ENCODE assay signal across 1 cellular context in the genomic region with DNA sequence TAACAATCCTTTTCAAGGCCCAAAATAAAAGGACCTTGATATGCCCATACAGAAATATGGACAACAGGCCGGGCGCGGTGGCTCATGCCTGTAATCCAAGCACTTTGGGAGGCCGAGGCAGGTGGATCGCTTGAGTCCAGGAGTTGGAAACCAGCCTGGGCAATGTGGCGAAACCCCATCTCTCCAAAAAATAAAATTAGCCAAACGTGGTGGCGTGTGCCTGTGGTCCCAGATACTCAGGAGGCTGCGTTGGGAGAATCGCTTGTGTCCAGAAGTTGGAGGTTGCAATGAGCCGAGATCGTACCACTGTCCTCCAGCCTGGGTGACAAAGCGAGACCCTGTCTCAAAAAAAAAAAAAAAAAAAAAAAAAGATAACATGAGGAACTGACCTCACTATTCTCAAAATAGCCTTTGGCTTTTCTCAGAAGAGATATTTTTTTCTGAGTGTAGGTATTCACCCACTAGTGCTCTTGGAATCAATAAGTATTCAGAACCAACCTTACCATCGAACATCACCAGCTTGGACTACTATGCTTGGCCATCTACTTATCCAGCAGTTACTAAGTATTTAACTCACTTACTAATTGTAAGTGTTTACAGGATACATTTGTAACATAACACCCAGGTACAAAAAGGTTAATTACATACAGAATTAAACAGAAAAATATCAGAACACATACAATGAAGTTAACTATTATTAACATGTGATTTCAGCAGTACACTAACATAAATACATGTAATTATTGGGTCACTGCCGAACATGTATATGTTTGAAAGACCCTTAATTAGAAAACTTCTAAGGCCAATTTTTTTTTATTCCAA.
A peak's percentile ranks its signal among the peaks of the same experiment; 100 is the strongest.
TF ChIP-seq lines count a peak whose summit lies in the region.

No MANE protein-coding gene starts in this region.

TF ChIP-seq in K562, 482 proteins besides CTCF, POLR2A, EP300 and RAD21 (continued from another document and continues in another):
- TF ChIP-seq, protein P1, sequence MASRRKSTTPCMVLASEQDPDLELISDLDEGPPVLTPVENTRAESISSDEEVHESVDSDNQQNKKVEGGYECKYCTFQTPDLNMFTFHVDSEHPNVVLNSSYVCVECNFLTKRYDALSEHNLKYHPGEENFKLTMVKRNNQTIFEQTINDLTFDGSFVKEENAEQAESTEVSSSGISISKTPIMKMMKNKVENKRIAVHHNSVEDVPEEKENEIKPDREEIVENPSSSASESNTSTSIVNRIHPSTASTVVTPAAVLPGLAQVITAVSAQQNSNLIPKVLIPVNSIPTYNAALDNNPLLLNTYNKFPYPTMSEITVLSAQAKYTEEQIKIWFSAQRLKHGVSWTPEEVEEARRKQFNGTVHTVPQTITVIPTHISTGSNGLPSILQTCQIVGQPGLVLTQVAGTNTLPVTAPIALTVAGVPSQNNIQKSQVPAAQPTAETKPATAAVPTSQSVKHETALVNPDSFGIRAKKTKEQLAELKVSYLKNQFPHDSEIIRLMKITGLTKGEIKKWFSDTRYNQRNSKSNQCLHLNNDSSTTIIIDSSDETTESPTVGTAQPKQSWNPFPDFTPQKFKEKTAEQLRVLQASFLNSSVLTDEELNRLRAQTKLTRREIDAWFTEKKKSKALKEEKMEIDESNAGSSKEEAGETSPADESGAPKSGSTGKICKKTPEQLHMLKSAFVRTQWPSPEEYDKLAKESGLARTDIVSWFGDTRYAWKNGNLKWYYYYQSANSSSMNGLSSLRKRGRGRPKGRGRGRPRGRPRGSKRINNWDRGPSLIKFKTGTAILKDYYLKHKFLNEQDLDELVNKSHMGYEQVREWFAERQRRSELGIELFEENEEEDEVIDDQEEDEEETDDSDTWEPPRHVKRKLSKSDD (conservative IDR thresholded peaks at IDR 0.05; ENCODE audit: low read length), result no peak
- TF ChIP-seq SAFB2 (IDR thresholded peaks at IDR 0.05; ENCODE audit: borderline replicate concordance, low read depth, low read length, severe bottlenecking) (no peak), MTA2 (IDR thresholded peaks at IDR 0.05; ENCODE audit: low read depth) (no peak), KLF13 (tag; IDR thresholded peaks at IDR 0.05; ENCODE audit: borderline replicate concordance, low read depth) (no peak), LCOR (CRISPR knock-in tag; IDR thresholded peaks at IDR 0.05) (peak; percentile 57; the same call in 1 of the 2 replicates), NR2C2 (CRISPR knock-in tag; IDR thresholded peaks at IDR 0.05) (no peak), NR2C2 (tag; IDR thresholded peaks at IDR 0.05) (0 out of 2 replicates have a peak, but pooled peaks have one; percentile 35), PTBP1 (IDR thresholded peaks at IDR 0.05; ENCODE audit: low read depth, low read length) (no peak), POLR3G (IDR thresholded peaks at IDR 0.05; ENCODE audit: extremely low read depth, insufficient read length, insufficient replicate concordance) (no peak), RHOXF2B (CRISPR knock-in tag; conservative IDR thresholded peaks at IDR 0.05) (no peak), RB1 (IDR thresholded peaks at IDR 0.05; ENCODE audit: low read depth) (no peak), SMARCC2 (IDR thresholded peaks at IDR 0.05; ENCODE audit: low read depth) (no peak), ZNF197 (CRISPR knock-in tag; IDR thresholded peaks at IDR 0.05; ENCODE audit: low read depth) (0 out of 2 replicates have a peak, but pooled peaks have one; percentile 35), SRSF3 (IDR thresholded peaks at IDR 0.05; ENCODE audit: insufficient read depth, low read length) (no peak), GABPB1 (CRISPR knock-in tag; IDR thresholded peaks at IDR 0.05) (0 out of 2 replicates have a peak, but pooled peaks have one; percentile 14), CHD4 (IDR thresholded peaks at IDR 0.05; ENCODE audit: insufficient read depth, insufficient replicate concordance, low read depth, low read length, poor library complexity, severe bottlenecking) (no peak), ZNF316 (IDR thresholded peaks at IDR 0.05) (no peak), ZNF12 (CRISPR knock-in tag; IDR thresholded peaks at IDR 0.05) (no peak), CBX8 (IDR thresholded peaks at IDR 0.05; ENCODE audit: borderline replicate concordance, extremely low read depth, low read depth, low read length, poor library complexity, severe bottlenecking) (no peak), KDM5B (IDR thresholded peaks at IDR 0.05; ENCODE audit: insufficient replicate concordance, low read depth, low read length) (no peak), ZNF75A (CRISPR knock-in tag; IDR thresholded peaks at IDR 0.05) (no peak), SP2 (IDR thresholded peaks at IDR 0.05; ENCODE audit: extremely low read depth, low read depth, low read length, poor library complexity, severe bottlenecking) (no peak), EZH2 (IDR thresholded peaks at IDR 0.05; ENCODE audit: borderline replicate concordance, low read depth, low read length) (no peak), ZNF282 (CRISPR knock-in tag; IDR thresholded peaks at IDR 0.05) (no peak), DIDO1 (tag; IDR thresholded peaks at IDR 0.05; ENCODE audit: low read depth) (no peak), BCOR (IDR thresholded peaks at IDR 0.05) (no peak), RBFOX2 (IDR thresholded peaks at IDR 0.05; ENCODE audit: low read depth, low read length) (peak; percentile 46), SOX6 (IDR thresholded peaks at IDR 0.05) (no peak), ZNF436 (CRISPR knock-in tag; IDR thresholded peaks at IDR 0.05) (no peak), HDAC2 (IDR thresholded peaks at IDR 0.05) (no peak), SMARCA5 (IDR thresholded peaks at IDR 0.05) (no peak), THRAP3 (IDR thresholded peaks at IDR 0.05; ENCODE audit: borderline replicate concordance) (peak; percentile 76; the same call in 1 of the 2 replicates), ZBED1 (IDR thresholded peaks at IDR 0.05) (peak; percentile 88; the same call in 1 of the 2 replicates), GABPA (tag; conservative IDR thresholded peaks at IDR 0.05; ENCODE audit: low read depth) (0 out of 2 replicates have a peak, but pooled peaks have one; percentile 42), POLR2G (IDR thresholded peaks at IDR 0.05; ENCODE audit: low read depth, low read length) (peak; percentile 58; the same call in 1 of the 2 replicates), ZNF551 (CRISPR knock-in tag; IDR thresholded peaks at IDR 0.05) (peak; percentile 84), NR2C1 (IDR thresholded peaks at IDR 0.05) (no peak), NR2C1 (tag; IDR thresholded peaks at IDR 0.05) (no peak), RBM39 (optimal IDR thresholded peaks at IDR 0.05; ENCODE audit: low read depth, low read length) (no peak), ZFPM2 (CRISPR knock-in tag; IDR thresholded peaks at IDR 0.05) (0 out of 2 replicates have a peak, but pooled peaks have one; percentile 18)
- TF ChIP-seq, protein P2, sequence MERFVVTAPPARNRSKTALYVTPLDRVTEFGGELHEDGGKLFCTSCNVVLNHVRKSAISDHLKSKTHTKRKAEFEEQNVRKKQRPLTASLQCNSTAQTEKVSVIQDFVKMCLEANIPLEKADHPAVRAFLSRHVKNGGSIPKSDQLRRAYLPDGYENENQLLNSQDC (CRISPR knock-in tag; IDR thresholded peaks at IDR 0.05), result peak; percentile 18; the same call in 1 of the 2 replicates
- TF ChIP-seq, protein P3, sequence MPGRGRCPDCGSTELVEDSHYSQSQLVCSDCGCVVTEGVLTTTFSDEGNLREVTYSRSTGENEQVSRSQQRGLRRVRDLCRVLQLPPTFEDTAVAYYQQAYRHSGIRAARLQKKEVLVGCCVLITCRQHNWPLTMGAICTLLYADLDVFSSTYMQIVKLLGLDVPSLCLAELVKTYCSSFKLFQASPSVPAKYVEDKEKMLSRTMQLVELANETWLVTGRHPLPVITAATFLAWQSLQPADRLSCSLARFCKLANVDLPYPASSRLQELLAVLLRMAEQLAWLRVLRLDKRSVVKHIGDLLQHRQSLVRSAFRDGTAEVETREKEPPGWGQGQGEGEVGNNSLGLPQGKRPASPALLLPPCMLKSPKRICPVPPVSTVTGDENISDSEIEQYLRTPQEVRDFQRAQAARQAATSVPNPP (IDR thresholded peaks at IDR 0.05; ENCODE audit: borderline replicate concordance, insufficient read depth, insufficient read length), result no peak
- TF ChIP-seq, protein P4, sequence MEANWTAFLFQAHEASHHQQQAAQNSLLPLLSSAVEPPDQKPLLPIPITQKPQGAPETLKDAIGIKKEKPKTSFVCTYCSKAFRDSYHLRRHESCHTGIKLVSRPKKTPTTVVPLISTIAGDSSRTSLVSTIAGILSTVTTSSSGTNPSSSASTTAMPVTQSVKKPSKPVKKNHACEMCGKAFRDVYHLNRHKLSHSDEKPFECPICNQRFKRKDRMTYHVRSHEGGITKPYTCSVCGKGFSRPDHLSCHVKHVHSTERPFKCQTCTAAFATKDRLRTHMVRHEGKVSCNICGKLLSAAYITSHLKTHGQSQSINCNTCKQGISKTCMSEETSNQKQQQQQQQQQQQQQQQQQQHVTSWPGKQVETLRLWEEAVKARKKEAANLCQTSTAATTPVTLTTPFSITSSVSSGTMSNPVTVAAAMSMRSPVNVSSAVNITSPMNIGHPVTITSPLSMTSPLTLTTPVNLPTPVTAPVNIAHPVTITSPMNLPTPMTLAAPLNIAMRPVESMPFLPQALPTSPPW (CRISPR knock-in tag; IDR thresholded peaks at IDR 0.05), result no peak; the same call in 1 of the 2 replicates
- TF ChIP-seq, protein P5, sequence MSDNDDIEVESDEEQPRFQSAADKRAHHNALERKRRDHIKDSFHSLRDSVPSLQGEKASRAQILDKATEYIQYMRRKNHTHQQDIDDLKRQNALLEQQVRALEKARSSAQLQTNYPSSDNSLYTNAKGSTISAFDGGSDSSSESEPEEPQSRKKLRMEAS (CRISPR knock-in tag; IDR thresholded peaks at IDR 0.05), result no peak
- TF ChIP-seq, protein P6, sequence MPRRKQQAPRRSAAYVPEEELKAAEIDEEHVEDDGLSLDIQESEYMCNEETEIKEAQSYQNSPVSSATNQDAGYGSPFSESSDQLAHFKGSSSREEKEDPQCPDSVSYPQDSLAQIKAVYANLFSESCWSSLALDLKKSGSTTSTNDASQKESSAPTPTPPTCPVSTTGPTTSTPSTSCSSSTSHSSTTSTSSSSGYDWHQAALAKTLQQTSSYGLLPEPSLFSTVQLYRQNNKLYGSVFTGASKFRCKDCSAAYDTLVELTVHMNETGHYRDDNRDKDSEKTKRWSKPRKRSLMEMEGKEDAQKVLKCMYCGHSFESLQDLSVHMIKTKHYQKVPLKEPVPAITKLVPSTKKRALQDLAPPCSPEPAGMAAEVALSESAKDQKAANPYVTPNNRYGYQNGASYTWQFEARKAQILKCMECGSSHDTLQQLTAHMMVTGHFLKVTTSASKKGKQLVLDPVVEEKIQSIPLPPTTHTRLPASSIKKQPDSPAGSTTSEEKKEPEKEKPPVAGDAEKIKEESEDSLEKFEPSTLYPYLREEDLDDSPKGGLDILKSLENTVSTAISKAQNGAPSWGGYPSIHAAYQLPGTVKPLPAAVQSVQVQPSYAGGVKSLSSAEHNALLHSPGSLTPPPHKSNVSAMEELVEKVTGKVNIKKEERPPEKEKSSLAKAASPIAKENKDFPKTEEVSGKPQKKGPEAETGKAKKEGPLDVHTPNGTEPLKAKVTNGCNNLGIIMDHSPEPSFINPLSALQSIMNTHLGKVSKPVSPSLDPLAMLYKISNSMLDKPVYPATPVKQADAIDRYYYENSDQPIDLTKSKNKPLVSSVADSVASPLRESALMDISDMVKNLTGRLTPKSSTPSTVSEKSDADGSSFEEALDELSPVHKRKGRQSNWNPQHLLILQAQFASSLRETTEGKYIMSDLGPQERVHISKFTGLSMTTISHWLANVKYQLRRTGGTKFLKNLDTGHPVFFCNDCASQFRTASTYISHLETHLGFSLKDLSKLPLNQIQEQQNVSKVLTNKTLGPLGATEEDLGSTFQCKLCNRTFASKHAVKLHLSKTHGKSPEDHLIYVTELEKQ (CRISPR knock-in tag; IDR thresholded peaks at IDR 0.05), result no peak
- TF ChIP-seq, protein P7, sequence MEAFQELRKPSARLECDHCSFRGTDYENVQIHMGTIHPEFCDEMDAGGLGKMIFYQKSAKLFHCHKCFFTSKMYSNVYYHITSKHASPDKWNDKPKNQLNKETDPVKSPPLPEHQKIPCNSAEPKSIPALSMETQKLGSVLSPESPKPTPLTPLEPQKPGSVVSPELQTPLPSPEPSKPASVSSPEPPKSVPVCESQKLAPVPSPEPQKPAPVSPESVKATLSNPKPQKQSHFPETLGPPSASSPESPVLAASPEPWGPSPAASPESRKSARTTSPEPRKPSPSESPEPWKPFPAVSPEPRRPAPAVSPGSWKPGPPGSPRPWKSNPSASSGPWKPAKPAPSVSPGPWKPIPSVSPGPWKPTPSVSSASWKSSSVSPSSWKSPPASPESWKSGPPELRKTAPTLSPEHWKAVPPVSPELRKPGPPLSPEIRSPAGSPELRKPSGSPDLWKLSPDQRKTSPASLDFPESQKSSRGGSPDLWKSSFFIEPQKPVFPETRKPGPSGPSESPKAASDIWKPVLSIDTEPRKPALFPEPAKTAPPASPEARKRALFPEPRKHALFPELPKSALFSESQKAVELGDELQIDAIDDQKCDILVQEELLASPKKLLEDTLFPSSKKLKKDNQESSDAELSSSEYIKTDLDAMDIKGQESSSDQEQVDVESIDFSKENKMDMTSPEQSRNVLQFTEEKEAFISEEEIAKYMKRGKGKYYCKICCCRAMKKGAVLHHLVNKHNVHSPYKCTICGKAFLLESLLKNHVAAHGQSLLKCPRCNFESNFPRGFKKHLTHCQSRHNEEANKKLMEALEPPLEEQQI (IDR thresholded peaks at IDR 0.05), result no peak
- TF ChIP-seq, protein P8, sequence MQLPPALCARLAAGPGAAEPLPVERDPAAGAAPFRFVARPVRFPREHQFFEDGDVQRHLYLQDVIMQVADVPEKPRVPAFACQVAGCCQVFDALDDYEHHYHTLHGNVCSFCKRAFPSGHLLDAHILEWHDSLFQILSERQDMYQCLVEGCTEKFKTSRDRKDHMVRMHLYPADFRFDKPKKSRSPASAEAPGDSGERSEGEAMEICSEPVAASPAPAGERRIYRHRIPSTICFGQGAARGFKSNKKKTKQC (CRISPR knock-in tag; IDR thresholded peaks at IDR 0.05), result no peak
- TF ChIP-seq, protein P9, sequence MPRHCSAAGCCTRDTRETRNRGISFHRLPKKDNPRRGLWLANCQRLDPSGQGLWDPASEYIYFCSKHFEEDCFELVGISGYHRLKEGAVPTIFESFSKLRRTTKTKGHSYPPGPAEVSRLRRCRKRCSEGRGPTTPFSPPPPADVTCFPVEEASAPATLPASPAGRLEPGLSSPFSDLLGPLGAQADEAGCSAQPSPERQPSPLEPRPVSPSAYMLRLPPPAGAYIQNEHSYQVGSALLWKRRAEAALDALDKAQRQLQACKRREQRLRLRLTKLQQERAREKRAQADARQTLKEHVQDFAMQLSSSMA (CRISPR knock-in tag; IDR thresholded peaks at IDR 0.05), result no peak
- TF ChIP-seq, protein P10, sequence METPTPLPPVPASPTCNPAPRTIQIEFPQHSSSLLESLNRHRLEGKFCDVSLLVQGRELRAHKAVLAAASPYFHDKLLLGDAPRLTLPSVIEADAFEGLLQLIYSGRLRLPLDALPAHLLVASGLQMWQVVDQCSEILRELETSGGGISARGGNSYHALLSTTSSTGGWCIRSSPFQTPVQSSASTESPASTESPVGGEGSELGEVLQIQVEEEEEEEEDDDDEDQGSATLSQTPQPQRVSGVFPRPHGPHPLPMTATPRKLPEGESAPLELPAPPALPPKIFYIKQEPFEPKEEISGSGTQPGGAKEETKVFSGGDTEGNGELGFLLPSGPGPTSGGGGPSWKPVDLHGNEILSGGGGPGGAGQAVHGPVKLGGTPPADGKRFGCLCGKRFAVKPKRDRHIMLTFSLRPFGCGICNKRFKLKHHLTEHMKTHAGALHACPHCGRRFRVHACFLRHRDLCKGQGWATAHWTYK (CRISPR knock-in tag; IDR thresholded peaks at IDR 0.05), result 0 out of 2 replicates have a peak, but pooled peaks have one; percentile 38
